19 cellular contexts compared by ENCODE assay signal in genomic region chr12:51601241-51601640, GRCh38. TPM values are rescaled to one million over a fixed set of nuclear protein-coding genes. Genes with fewer than 3 reads are reported as not detected.
DNase-seq lines count a peak whose midpoint lies in the region; FAIRE-seq and TF ChIP-seq lines count a peak whose summit lies in the region.
"Had no signal": no experiment of that assay in that cellular context is flagged by ENCODE, and none has a peak within 500 bp of the region (broad histone marks: within the 10 kb centered on the region; RNA-seq: fewer than 3 reads in every experiment).

No MANE protein-coding gene starts in this region.

- no peak overlapping the region for H3K4me3 Mint-ChIP-seq in activated CD4-positive, alpha-beta T cell treated with anti-CD3 and anti-CD28 coated beads, Interleukin-2, amount 10 ng/mL, durations not matched to agents 24 days and 14 days
- H3K4me3 Mint-ChIP-seq in activated CD4-positive, alpha-beta T cell treated with anti-CD3 and anti-CD28 coated beads, Interleukin-2, amount 10 ng/mL, durations not matched to agents 7 days and 5 days: no peak overlapping the region
- H3K4me3 Mint-ChIP-seq: B cell; CD8-positive, alpha-beta T cell; H9; IgD-negative memory B cell had no signal

- no peak overlapping the region for H3K23ac ChIP-seq in neuronal stem cell (ENCODE audit: low read depth, low read length, poor library complexity)

- peaks cover 56% of the 10 kb centered on the region for H4K20me1 ChIP-seq in GM23248 (ENCODE audit: insufficient read depth)
- H4K20me1 ChIP-seq: BLaER1 treated with 17β-estradiol and CSF1 and Interleukin-3, amounts not matched to agents 10 nM and 100 nM had no signal

- no peak overlapping the region for H2BK5ac ChIP-seq in neuronal stem cell (ENCODE audit: low read length)

- no peak overlapping the region for H2AFZ ChIP-seq in GM23248
- no peak overlapping the region for H2AFZ ChIP-seq in neuronal stem cell (ENCODE audit: low read length)

- no peaks in the 10 kb centered on the region for H3K79me1 ChIP-seq in neuronal stem cell (ENCODE audit: low read depth, low read length)

- no peak overlapping the region for H2BK12ac ChIP-seq in neuronal stem cell (ENCODE audit: low read length)

- no peak overlapping the region for H2BK15ac ChIP-seq in neuronal stem cell (ENCODE audit: low read length)

- CTCF ChIA-PET in activated CD4-positive, alpha-beta T cell treated with anti-CD3 and anti-CD28 coated beads, Interleukin-2, amount 10 ng/mL, durations not matched to agents 7 days and 5 days (lab: Charles Lee): no interaction called here

- H3K27ac ChIP-seq in GM23248 (no peak overlapping the region), thyroid gland (no peak overlapping the region), neuronal stem cell (replicated peaks; ENCODE audit: low read length) (no peak overlapping the region), kidney (ENCODE audit: low read depth in 2 of 2, low read length in 2 of 2) (no peak overlapping the region)
- H3K27ac ChIP-seq: BLaER1 treated with 17β-estradiol and CSF1 and Interleukin-3, amounts not matched to agents 10 nM and 100 nM had no signal

- no peaks in the 10 kb centered on the region for H3K36me3 ChIP-seq in GM23248 (ENCODE audit: low read depth)
- no peaks in the 10 kb centered on the region for H3K36me3 ChIP-seq in thyroid gland
- no peaks in the 10 kb centered on the region for H3K36me3 ChIP-seq in neuronal stem cell (replicated peaks in 1 of 2; ENCODE audit: control insufficient read depth in 2 of 2, insufficient read depth in 2 of 2, low read length in 2 of 2)
- no peaks in the 10 kb centered on the region for H3K36me3 ChIP-seq in kidney (ENCODE audit: control insufficient read depth in 1 of 2, insufficient read depth in 2 of 2, low read length in 2 of 2)
- H3K36me3 ChIP-seq: BLaER1 treated with 17β-estradiol and CSF1 and Interleukin-3, amounts not matched to agents 10 nM and 100 nM had no signal

- in situ Hi-C loops in GM23248 (cut with MboI): no loop called here

- peaks cover 15% of the 10 kb centered on the region for H3K4me1 ChIP-seq in GM23248 (ENCODE audit: insufficient read depth)
- no peaks in the 10 kb centered on the region for H3K4me1 ChIP-seq in thyroid gland
- no peaks in the 10 kb centered on the region for H3K4me1 ChIP-seq in neuronal stem cell (ENCODE audit: control insufficient read depth in 2 of 2, insufficient read depth in 1 of 2, low read depth in 1 of 2, low read length in 2 of 2)
- no peaks in the 10 kb centered on the region for H3K4me1 ChIP-seq in kidney (ENCODE audit: control insufficient read depth in 1 of 2, insufficient read depth in 1 of 2, low read depth in 1 of 2, low read length in 2 of 2)
- H3K4me1 ChIP-seq: BLaER1 treated with 17β-estradiol and CSF1 and Interleukin-3, amounts not matched to agents 10 nM and 100 nM had no signal

- TF ChIP-seq CTCF in thyroid gland (IDR thresholded peaks at IDR 0.05): no peak
- TF ChIP-seq CTCF in kidney (IDR thresholded peaks at IDR 0.05; ENCODE audit: borderline replicate concordance, extremely low read depth, insufficient read depth): no peak

- no peaks in the 10 kb centered on the region for H3K27me3 ChIP-seq in GM23248 (replicated peaks; ENCODE audit: insufficient read depth)
- H3K27me3 ChIP-seq in thyroid gland: no peaks in the 10 kb centered on the region
- H3K27me3 ChIP-seq in neuronal stem cell (ENCODE audit: control insufficient read depth in 3 of 3, insufficient read depth in 3 of 3, low read depth in 1 of 3, low read length in 3 of 3): no peaks in the 10 kb centered on the region
- H3K27me3 ChIP-seq: BLaER1 treated with 17β-estradiol and CSF1 and Interleukin-3, amounts not matched to agents 10 nM and 100 nM had no signal

- H3K4me3 ChIP-seq in GM23248: no peak overlapping the region
- no peak overlapping the region for H3K4me3 ChIP-seq in thyroid gland (replicated peaks in 1 of 3)
- H3K4me3 ChIP-seq in neuronal stem cell (ENCODE audit: low read length in 2 of 2): no peak overlapping the region
- H3K4me3 ChIP-seq in kidney (ENCODE audit: low read length in 2 of 2): no peak overlapping the region
- H3K4me3 ChIP-seq: BLaER1 treated with 17β-estradiol and CSF1 and Interleukin-3, amounts not matched to agents 10 nM and 100 nM had no signal

- H3K9me3 ChIP-seq in GM23248 (ENCODE audit: low read depth): no peaks in the 10 kb centered on the region
- no peaks in the 10 kb centered on the region for H3K9me3 ChIP-seq in thyroid gland
- no peaks in the 10 kb centered on the region for H3K9me3 ChIP-seq in neuronal stem cell (replicated peaks in 1 of 2; ENCODE audit: control insufficient read depth in 2 of 2, insufficient read depth in 1 of 2, low read depth in 1 of 2, low read length in 2 of 2)
- no peaks in the 10 kb centered on the region for H3K9me3 ChIP-seq in kidney (ENCODE audit: control insufficient read depth in 1 of 2, low read length in 2 of 2)
- H3K9me3 ChIP-seq: BLaER1 treated with 17β-estradiol and CSF1 and Interleukin-3, amounts not matched to agents 10 nM and 100 nM had no signal

- no peak for TF ChIP-seq POLR2A in thyroid gland (IDR thresholded peaks at IDR 0.05)

- no peaks in the 10 kb centered on the region for H3K9me2 ChIP-seq in GM23248 (ENCODE audit: insufficient read depth)

- no peak overlapping the region for H3K14ac ChIP-seq in neuronal stem cell (ENCODE audit: low read length)

- intact Hi-C loops in activated CD4-positive, alpha-beta T cell treated with anti-CD3 and anti-CD28 coated beads, Interleukin-2, amount 10 ng/mL, durations not matched to agents 24 days and 14 days (cut with micrococcal nuclease): no loop called here
- intact Hi-C loops in thyroid gland (cut with DNase I): no loop called here
- intact Hi-C loops in kidney (cut with DNase I): no loop called here

- no peaks in the 10 kb centered on the region for H3K4me1 Mint-ChIP-seq in activated CD4-positive, alpha-beta T cell treated with anti-CD3 and anti-CD28 coated beads, Interleukin-2, amount 10 ng/mL, durations not matched to agents 24 days and 14 days
- H3K4me1 Mint-ChIP-seq in activated CD4-positive, alpha-beta T cell treated with anti-CD3 and anti-CD28 coated beads, Interleukin-2, amount 10 ng/mL, durations not matched to agents 7 days and 5 days: no peaks in the 10 kb centered on the region
- H3K4me1 Mint-ChIP-seq: B cell, IgD-negative memory B cell had no signal

- peaks cover 100% of the 10 kb centered on the region for H3K79me2 ChIP-seq in GM23248 (ENCODE audit: insufficient read depth)

- no peak overlapping the region for H2BK120ac ChIP-seq in neuronal stem cell (ENCODE audit: low read depth, low read length)

- H3K9me3 Mint-ChIP-seq in activated CD4-positive, alpha-beta T cell treated with anti-CD3 and anti-CD28 coated beads, Interleukin-2, amount 10 ng/mL, durations not matched to agents 24 days and 14 days: no peaks in the 10 kb centered on the region
- no peaks in the 10 kb centered on the region for H3K9me3 Mint-ChIP-seq in activated CD4-positive, alpha-beta T cell treated with anti-CD3 and anti-CD28 coated beads, Interleukin-2, amount 10 ng/mL, durations not matched to agents 7 days and 5 days
- H3K9me3 Mint-ChIP-seq: CD8-positive, alpha-beta T cell had no signal

- H3F3A ChIP-seq in GM23248 (ENCODE audit: insufficient read depth): peaks cover 20% of the 10 kb centered on the region

- peak; percentile 0 for DNase-seq in activated CD4-positive, alpha-beta T cell treated with anti-CD3 and anti-CD28 coated beads, Interleukin-2, amount 10 ng/mL, durations not matched to agents 24 days and 14 days
- no peak for DNase-seq in activated CD4-positive, alpha-beta T cell treated with anti-CD3 and anti-CD28 coated beads, Interleukin-2, amount 10 ng/mL, durations not matched to agents 7 days and 5 days
- DNase-seq in GM23248: peak; percentile 34
- DNase-seq in NCI-H226: peak; percentile 29
- peak; percentile 18 for DNase-seq in renal cortical epithelial cell (ENCODE audit: low read depth)
- DNase-seq in thyroid gland: no peak
- DNase-seq in neuronal stem cell (ENCODE audit: low spot score): no peak
- DNase-seq in kidney: no peak
- DNase-seq: 8988T; Calu3; CD8-positive, alpha-beta T cell; DND-41; GF-D8; GOT3; H9 had no signal

- H3K27ac Mint-ChIP-seq in activated CD4-positive, alpha-beta T cell treated with anti-CD3 and anti-CD28 coated beads, Interleukin-2, amount 10 ng/mL, durations not matched to agents 24 days and 14 days: no peak overlapping the region
- no peak overlapping the region for H3K27ac Mint-ChIP-seq in activated CD4-positive, alpha-beta T cell treated with anti-CD3 and anti-CD28 coated beads, Interleukin-2, amount 10 ng/mL, durations not matched to agents 7 days and 5 days
- H3K27ac Mint-ChIP-seq: B cell; CD8-positive, alpha-beta T cell; IgD-negative memory B cell had no signal

- no peak overlapping the region for H2AK5ac ChIP-seq in neuronal stem cell (ENCODE audit: low read depth, low read length)

- no peak overlapping the region for H4K91ac ChIP-seq in neuronal stem cell (ENCODE audit: low read depth, low read length, poor library complexity)

- H3K4ac ChIP-seq in neuronal stem cell (ENCODE audit: low read length): no peak overlapping the region

- no peak overlapping the region for H3K18ac ChIP-seq in neuronal stem cell (ENCODE audit: low read length)

- POLR2A ChIA-PET in activated CD4-positive, alpha-beta T cell treated with anti-CD3 and anti-CD28 coated beads, Interleukin-2, amount 10 ng/mL, durations not matched to agents 7 days and 5 days (lab: Charles Lee): no interaction called here

- H3K9ac ChIP-seq in GM23248 (no peak overlapping the region), neuronal stem cell (ENCODE audit: low read depth, low read length, poor library complexity) (no peak overlapping the region), kidney (ENCODE audit: low read length in 2 of 2) (no peak overlapping the region)
- H3K9ac ChIP-seq: BLaER1 treated with 17β-estradiol and CSF1 and Interleukin-3, amounts not matched to agents 10 nM and 100 nM had no signal

- no peaks in the 10 kb centered on the region for H3K36me3 Mint-ChIP-seq in activated CD4-positive, alpha-beta T cell treated with anti-CD3 and anti-CD28 coated beads, Interleukin-2, amount 10 ng/mL, durations not matched to agents 24 days and 14 days (ENCODE audit: low read depth)
- H3K36me3 Mint-ChIP-seq in activated CD4-positive, alpha-beta T cell treated with anti-CD3 and anti-CD28 coated beads, Interleukin-2, amount 10 ng/mL, durations not matched to agents 7 days and 5 days (ENCODE audit: low read depth): no peaks in the 10 kb centered on the region
- H3K36me3 Mint-ChIP-seq: CD8-positive, alpha-beta T cell; IgD-negative memory B cell had no signal

- H3K4me2 ChIP-seq in GM23248 (ENCODE audit: unreplicated experiment): peak overlapping the region; percentile 22
- H3K4me2 ChIP-seq in neuronal stem cell (ENCODE audit: insufficient read depth, low read length, poor library complexity, severe bottlenecking): no peak overlapping the region
- H3K4me2 ChIP-seq: BLaER1 treated with 17β-estradiol and CSF1 and Interleukin-3, amounts not matched to agents 10 nM and 100 nM had no signal

- peaks cover 46% of the 10 kb centered on the region for H3K27me3 Mint-ChIP-seq in activated CD4-positive, alpha-beta T cell treated with anti-CD3 and anti-CD28 coated beads, Interleukin-2, amount 10 ng/mL, durations not matched to agents 24 days and 14 days
- H3K27me3 Mint-ChIP-seq in activated CD4-positive, alpha-beta T cell treated with anti-CD3 and anti-CD28 coated beads, Interleukin-2, amount 10 ng/mL, durations not matched to agents 7 days and 5 days: peaks cover 48% of the 10 kb centered on the region

- H4K8ac ChIP-seq in neuronal stem cell (ENCODE audit: low read depth, low read length): no peak overlapping the region

- FAIRE-seq in kidney (lab: Jason Lieb, UNC): no peak
- FAIRE-seq: HepG2 had no signal

RNA-seq across cellular contexts. Expression of gene SCN8A, which starts 10.2 kb away (rescaled TPM):
- total RNA-seq in activated CD4-positive, alpha-beta T cell treated with anti-CD3 and anti-CD28 coated beads, Interleukin-2, amount 10 ng/mL, durations not matched to agents 24 days and 14 days: 0.12 and 0.38 TPM in 2 replicates
- under 1 TPM; 0.52 to 0.67 TPM for total RNA-seq in activated CD4-positive, alpha-beta T cell treated with anti-CD3 and anti-CD28 coated beads, Interleukin-2, amount 10 ng/mL, durations not matched to agents 7 days and 5 days
- total RNA-seq in GM23248 (2014; rRNA removed; shearing (Covaris generic)): 12.9 and 13.8 TPM in 2 replicates
- 4.4 and 6.7 TPM in 2 replicates for polyA plus RNA-seq in GM23248 (2016; fragmentation: Nextera tagmentation; extraction: Ambion mirVana)
- total RNA-seq in renal cortical epithelial cell: 1.0 and 1.1 TPM in 2 replicates
- total RNA-seq in thyroid gland: 1 to 10 TPM in 3 of 4 donors, under 1 TPM in 1; 0.89 to 3.7 (median 1.3) TPM
- 1.8 TPM for polyA plus RNA-seq in neuronal stem cell (2013, experiment 1 of 2)
- 1.9 TPM for polyA plus RNA-seq in neuronal stem cell (2013, experiment 2 of 2)
- total RNA-seq in kidney: 1.4 TPM
- 0.34 TPM for polyA plus RNA-seq in kidney (ENCODE audit: insufficient read depth, low read depth, low replicate concordance)

Comparison
In these comparisons a context has a peak if more than half of its experiments do, and no peak if none do; other contexts are left out.
1. DNase-seq: peak in activated CD4-positive, alpha-beta T cell treated with anti-CD3 and anti-CD28 coated beads, Interleukin-2, amount 10 ng/mL, durations not matched to agents 24 days and 14 days (single experiment), GM23248 (single experiment), NCI-H226 (single experiment) and renal cortical epithelial cell (single experiment); none in activated CD4-positive, alpha-beta T cell treated with anti-CD3 and anti-CD28 coated beads, Interleukin-2, amount 10 ng/mL, durations not matched to agents 7 days and 5 days (single experiment), thyroid gland (0 of 2), neuronal stem cell (single experiment) and kidney (single experiment).